In genomic region chr4:85498068-85498733, GRCh38 we compare ENCODE assay signal across 8 cellular contexts. TPM values are rescaled to one million over a fixed set of nuclear protein-coding genes. Genes with fewer than 3 reads are reported as not detected.
DNase-seq lines count a peak whose midpoint lies in the region; ATAC-seq and TF ChIP-seq lines count a peak whose summit lies in the region.

No MANE protein-coding gene starts in this region.

- CTCF ChIA-PET in HEK293T (lab: Yijun Ruan, JAX): no interaction called here

- POLR2A ChIA-PET in HEK293T (lab: Yijun Ruan, JAX): no interaction called here

- TF ChIP-seq CTCF in astrocyte of the spinal cord (IDR thresholded peaks at IDR 0.05; ENCODE audit: low read depth, low read length): no peak

- peak; percentile 85 for DNase-seq in ELR (ENCODE audit: low read depth)
- DNase-seq in HPDE6-E6E7 (ENCODE audit: extremely low spot score): peak; percentile 47
- peak; percentile 63 for DNase-seq in astrocyte of the spinal cord (ENCODE audit: low read depth, low spot score)
- DNase-seq in myocyte (ENCODE audit: low read depth): peak; percentile 80
- DNase-seq in NCI-H187 treated with DMSO at 0.1 percent for 48 hours (lab: John Stamatoyannopoulos, UW): no peak
- DNase-seq in NCI-H2029 (lab: John Stamatoyannopoulos, UW): no peak
- DNase-seq in HEK293T (ENCODE audit: extremely low spot score): no peak

- in situ Hi-C loops in astrocyte of the spinal cord (cut with HindIII; ENCODE audit: low sequenced_read_pairs): no loop called here

- no peak overlapping the region for H3K4me3 ChIP-seq in astrocyte of the spinal cord (ENCODE audit: low read depth, low read length)

- peak; percentile 97 for ATAC-seq in GM21619 (IDR thresholded peaks at IDR 0.05; ENCODE audit: unreplicated experiment)

TF ChIP-seq in HEK293T, 16 proteins besides CTCF, POLR2A, EP300 and RAD21:
- TF ChIP-seq SP1 (IDR thresholded peaks at IDR 0.05): no peak
- no peak for TF ChIP-seq CTBP1 (IDR thresholded peaks at IDR 0.05; ENCODE audit: borderline replicate concordance)
- no peak for TF ChIP-seq ELF4 (IDR thresholded peaks at IDR 0.05)
- no peak for TF ChIP-seq TARDBP (IDR thresholded peaks at IDR 0.05)

RNA-seq across cellular contexts. Expression of gene ARHGAP24, which starts 23.3 kb away (rescaled TPM):
- 58.1 and 62.4 TPM in 2 replicates for total RNA-seq in myocyte
- polyA plus RNA-seq in myocyte (2012): 19.4 TPM

Comparison
In these comparisons a context has a peak if more than half of its experiments do, and no peak if none do; other contexts are left out.
1. DNase-seq: peak in ELR (single experiment), HPDE6-E6E7 (single experiment), astrocyte of the spinal cord (single experiment) and myocyte (single experiment); none in NCI-H187 treated with DMSO at 0.1 percent for 48 hours (single experiment), NCI-H2029 (single experiment) and HEK293T (single experiment).